In the genomic region with DNA sequence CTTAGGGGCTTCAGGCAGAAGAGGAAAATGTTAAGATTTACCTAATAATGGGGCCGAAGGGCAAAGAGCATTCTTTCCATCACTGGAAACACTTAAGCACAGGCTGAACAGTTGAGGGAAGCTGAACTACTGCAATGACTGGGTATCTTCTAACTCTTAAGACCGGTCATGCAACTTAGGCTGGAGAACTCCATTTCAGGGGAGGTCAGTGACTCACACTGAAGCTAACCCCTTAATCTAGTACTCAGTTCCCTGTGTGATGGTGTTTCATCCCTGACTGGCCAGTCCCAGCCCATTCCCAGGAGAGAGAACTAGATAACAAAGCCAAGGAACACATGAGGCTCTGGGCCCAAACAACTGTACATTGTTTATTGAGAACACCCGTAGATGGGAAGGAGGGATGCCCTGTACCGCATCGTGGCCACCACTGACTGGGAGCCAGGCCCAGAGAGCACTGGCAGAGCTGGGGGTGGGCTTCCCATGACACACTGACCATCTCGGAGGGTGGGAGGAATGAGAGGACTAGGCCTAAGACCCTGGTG, we compare ENCODE assay signal across 1 cellular context.
TF ChIP-seq lines count a peak whose summit lies in the region.

No MANE protein-coding gene starts in this region.

TF ChIP-seq in HepG2, 621 proteins besides CTCF, POLR2A, EP300 and RAD21:
- TF ChIP-seq RBM22 (optimal IDR thresholded peaks at IDR 0.05; ENCODE audit: low read length) (peak; percentile 67), STAT5B (CRISPR knock-in tag; IDR thresholded peaks at IDR 0.05) (no peak), POLR2G (IDR thresholded peaks at IDR 0.05; ENCODE audit: low read depth, low read length) (0 out of 2 replicates have a peak, but pooled peaks have one; percentile 40), ETV5 (CRISPR knock-in tag; IDR thresholded peaks at IDR 0.05; ENCODE audit: borderline replicate concordance) (no peak), SNAI1 (CRISPR knock-in tag; IDR thresholded peaks at IDR 0.05; ENCODE audit: borderline replicate concordance) (no peak), NFE2L1 (CRISPR knock-in tag; IDR thresholded peaks at IDR 0.05; ENCODE audit: borderline replicate concordance) (no peak), MZF1 (CRISPR knock-in tag; IDR thresholded peaks at IDR 0.05; ENCODE audit: borderline replicate concordance) (no peak), RXRA (CRISPR knock-in tag; IDR thresholded peaks at IDR 0.05) (no peak), ZNF552 (CRISPR knock-in tag; IDR thresholded peaks at IDR 0.05; ENCODE audit: borderline replicate concordance) (no peak)
TF ChIP-seq in HepG2: peak in this region for 2.
